ENCODE assay signal across 1 cellular context in the genomic region with DNA sequence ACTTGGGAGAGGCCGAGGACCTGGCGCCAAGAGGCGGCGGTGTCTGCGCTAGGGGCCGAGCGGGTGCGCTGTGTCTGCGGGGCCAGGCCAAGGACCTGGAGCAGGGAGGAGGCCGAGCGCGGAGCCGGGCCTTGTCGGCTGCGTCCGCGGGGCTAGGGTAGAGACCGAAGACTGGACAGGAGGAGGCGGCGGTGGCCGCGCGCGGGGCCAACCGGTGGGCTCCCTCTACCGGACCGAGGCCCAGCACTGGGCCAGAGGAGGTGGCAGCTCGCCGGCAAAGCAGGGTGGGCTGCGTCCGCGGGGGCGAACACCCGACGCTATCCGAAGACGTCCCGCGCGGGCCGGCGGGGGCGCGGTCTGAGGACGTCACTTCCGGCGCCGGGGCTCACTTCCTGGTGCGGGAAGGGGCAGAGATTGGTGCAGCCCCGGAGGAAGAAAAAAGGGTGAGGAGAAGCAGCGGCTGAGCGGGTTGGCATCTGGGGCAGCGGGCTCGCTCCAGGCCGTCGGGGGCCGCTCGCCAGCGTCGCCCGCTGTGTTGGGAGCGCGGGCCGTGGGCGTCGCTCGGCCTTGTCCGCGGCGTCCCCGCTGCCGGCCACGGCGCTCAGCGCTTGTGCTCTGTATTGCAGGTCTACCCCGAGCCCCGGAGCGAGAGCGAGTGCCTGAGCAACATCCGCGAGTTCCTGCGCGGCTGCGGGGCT.
TF ChIP-seq lines count a peak whose summit lies in the region.

No MANE protein-coding gene starts in this region.

TF ChIP-seq in K562, 482 proteins besides CTCF, POLR2A, EP300 and RAD21 (continued from another document and continues in another):
- TF ChIP-seq, protein P1, sequence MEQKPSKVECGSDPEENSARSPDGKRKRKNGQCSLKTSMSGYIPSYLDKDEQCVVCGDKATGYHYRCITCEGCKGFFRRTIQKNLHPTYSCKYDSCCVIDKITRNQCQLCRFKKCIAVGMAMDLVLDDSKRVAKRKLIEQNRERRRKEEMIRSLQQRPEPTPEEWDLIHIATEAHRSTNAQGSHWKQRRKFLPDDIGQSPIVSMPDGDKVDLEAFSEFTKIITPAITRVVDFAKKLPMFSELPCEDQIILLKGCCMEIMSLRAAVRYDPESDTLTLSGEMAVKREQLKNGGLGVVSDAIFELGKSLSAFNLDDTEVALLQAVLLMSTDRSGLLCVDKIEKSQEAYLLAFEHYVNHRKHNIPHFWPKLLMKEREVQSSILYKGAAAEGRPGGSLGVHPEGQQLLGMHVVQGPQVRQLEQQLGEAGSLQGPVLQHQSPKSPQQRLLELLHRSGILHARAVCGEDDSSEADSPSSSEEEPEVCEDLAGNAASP (IDR thresholded peaks at IDR 0.05), result no peak
- no peak for TF ChIP-seq ZNF766 (CRISPR knock-in tag; conservative IDR thresholded peaks at IDR 0.05)
- TF ChIP-seq GMEB1 (CRISPR knock-in tag; IDR thresholded peaks at IDR 0.05), result peak; percentile 66
- TF ChIP-seq ZNF277 (CRISPR knock-in tag; IDR thresholded peaks at IDR 0.05; ENCODE audit: borderline replicate concordance), result no peak
- TF ChIP-seq PRPF4 (IDR thresholded peaks at IDR 0.05; ENCODE audit: insufficient read depth, low read depth, low read length, poor library complexity, severe bottlenecking), result no peak
- no peak for TF ChIP-seq TCFL5 (CRISPR knock-in tag; conservative IDR thresholded peaks at IDR 0.05)
- TF ChIP-seq, protein P2, sequence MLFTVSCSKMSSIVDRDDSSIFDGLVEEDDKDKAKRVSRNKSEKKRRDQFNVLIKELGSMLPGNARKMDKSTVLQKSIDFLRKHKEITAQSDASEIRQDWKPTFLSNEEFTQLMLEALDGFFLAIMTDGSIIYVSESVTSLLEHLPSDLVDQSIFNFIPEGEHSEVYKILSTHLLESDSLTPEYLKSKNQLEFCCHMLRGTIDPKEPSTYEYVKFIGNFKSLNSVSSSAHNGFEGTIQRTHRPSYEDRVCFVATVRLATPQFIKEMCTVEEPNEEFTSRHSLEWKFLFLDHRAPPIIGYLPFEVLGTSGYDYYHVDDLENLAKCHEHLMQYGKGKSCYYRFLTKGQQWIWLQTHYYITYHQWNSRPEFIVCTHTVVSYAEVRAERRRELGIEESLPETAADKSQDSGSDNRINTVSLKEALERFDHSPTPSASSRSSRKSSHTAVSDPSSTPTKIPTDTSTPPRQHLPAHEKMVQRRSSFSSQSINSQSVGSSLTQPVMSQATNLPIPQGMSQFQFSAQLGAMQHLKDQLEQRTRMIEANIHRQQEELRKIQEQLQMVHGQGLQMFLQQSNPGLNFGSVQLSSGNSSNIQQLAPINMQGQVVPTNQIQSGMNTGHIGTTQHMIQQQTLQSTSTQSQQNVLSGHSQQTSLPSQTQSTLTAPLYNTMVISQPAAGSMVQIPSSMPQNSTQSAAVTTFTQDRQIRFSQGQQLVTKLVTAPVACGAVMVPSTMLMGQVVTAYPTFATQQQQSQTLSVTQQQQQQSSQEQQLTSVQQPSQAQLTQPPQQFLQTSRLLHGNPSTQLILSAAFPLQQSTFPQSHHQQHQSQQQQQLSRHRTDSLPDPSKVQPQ (CRISPR knock-in tag; IDR thresholded peaks at IDR 0.05; ENCODE audit: borderline replicate concordance), result no peak
- TF ChIP-seq PML (IDR thresholded peaks at IDR 0.05; ENCODE audit: low read length), result peak; percentile 63; the same call in 1 of the 2 replicates
- TF ChIP-seq, protein P3, sequence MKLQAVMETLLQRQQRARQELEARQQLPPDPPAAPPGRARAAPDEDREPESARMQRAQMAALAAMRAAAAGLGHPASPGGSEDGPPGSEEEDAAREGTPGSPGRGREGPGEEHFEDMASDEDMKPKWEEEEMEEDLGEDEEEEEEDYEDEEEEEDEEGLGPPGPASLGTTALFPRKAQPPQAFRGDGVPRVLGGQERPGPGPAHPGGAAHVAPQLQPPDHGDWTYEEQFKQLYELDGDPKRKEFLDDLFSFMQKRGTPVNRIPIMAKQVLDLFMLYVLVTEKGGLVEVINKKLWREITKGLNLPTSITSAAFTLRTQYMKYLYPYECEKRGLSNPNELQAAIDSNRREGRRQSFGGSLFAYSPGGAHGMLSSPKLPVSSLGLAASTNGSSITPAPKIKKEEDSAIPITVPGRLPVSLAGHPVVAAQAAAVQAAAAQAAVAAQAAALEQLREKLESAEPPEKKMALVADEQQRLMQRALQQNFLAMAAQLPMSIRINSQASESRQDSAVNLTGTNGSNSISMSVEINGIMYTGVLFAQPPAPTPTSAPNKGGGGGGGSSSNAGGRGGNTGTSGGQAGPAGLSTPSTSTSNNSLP (IDR thresholded peaks at IDR 0.05; ENCODE audit: borderline replicate concordance, low read depth, low read length), result no peak
- no peak for TF ChIP-seq CHAMP1 (IDR thresholded peaks at IDR 0.05)
- no peak for TF ChIP-seq HIVEP1 (CRISPR knock-in tag; IDR thresholded peaks at IDR 0.05)
- TF ChIP-seq ZKSCAN1 (IDR thresholded peaks at IDR 0.05; ENCODE audit: low read depth, low read length), result no peak
- no peak for TF ChIP-seq STAT5B (CRISPR knock-in tag; IDR thresholded peaks at IDR 0.05)
- 0 out of 2 replicates have a peak, but pooled peaks have one; percentile 4 for TF ChIP-seq HMG20B (CRISPR knock-in tag; IDR thresholded peaks at IDR 0.05)
- no peak for TF ChIP-seq PKNOX1 (IDR thresholded peaks at IDR 0.05)
- no peak for TF ChIP-seq RBM39 (optimal IDR thresholded peaks at IDR 0.05; ENCODE audit: low read depth, low read length)
- no peak for TF ChIP-seq FIP1L1 (IDR thresholded peaks at IDR 0.05; ENCODE audit: low read depth, low read length, poor library complexity, severe bottlenecking)
- TF ChIP-seq THRAP3 (IDR thresholded peaks at IDR 0.05; ENCODE audit: borderline replicate concordance), result no peak
- TF ChIP-seq FOXA3 (CRISPR knock-in tag; conservative IDR thresholded peaks at IDR 0.05 in 1 of 2, IDR thresholded peaks at IDR 0.05 in 1 of 2), result 0 out of 4 replicates have a peak, but pooled peaks of 1 of the 2 experiments have one; percentile 51
- no peak for TF ChIP-seq SREBF1 (IDR thresholded peaks at IDR 0.05; ENCODE audit: borderline replicate concordance, low read depth, low read length)
- no peak for TF ChIP-seq ADNP (tag; IDR thresholded peaks at IDR 0.05)
- peak; percentile 57; the same call in 1 of the 2 replicates for TF ChIP-seq ESRRA (IDR thresholded peaks at IDR 0.05; ENCODE audit: borderline replicate concordance, low read depth)
- TF ChIP-seq, protein P4, sequence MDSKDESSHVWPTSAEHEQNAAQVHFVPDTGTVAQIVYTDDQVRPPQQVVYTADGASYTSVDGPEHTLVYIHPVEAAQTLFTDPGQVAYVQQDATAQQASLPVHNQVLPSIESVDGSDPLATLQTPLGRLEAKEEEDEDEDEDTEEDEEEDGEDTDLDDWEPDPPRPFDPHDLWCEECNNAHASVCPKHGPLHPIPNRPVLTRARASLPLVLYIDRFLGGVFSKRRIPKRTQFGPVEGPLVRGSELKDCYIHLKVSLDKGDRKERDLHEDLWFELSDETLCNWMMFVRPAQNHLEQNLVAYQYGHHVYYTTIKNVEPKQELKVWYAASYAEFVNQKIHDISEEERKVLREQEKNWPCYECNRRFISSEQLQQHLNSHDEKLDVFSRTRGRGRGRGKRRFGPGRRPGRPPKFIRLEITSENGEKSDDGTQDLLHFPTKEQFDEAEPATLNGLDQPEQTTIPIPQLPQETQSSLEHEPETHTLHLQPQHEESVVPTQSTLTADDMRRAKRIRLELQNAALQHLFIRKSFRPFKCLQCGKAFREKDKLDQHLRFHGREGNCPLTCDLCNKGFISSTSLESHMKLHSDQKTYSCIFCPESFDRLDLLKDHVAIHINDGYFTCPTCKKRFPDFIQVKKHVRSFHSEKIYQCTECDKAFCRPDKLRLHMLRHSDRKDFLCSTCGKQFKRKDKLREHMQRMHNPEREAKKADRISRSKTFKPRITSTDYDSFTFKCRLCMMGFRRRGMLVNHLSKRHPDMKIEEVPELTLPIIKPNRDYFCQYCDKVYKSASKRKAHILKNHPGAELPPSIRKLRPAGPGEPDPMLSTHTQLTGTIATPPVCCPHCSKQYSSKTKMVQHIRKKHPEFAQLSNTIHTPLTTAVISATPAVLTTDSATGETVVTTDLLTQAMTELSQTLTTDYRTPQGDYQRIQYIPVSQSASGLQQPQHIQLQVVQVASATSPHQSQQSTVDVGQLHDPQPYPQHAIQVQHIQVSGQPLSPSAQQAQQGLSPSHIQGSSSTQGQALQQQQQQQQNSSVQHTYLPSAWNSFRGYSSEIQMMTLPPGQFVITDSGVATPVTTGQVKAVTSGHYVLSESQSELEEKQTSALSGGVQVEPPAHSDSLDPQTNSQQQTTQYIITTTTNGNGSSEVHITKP (IDR thresholded peaks at IDR 0.05; ENCODE audit: partially characterized antibody), result peak; percentile 24
- peak in 1 of 2 experiments; percentile 65; a peak in 2 of 4 replicates for TF ChIP-seq HDAC1 (IDR thresholded peaks at IDR 0.05)
- no peak for TF ChIP-seq ZNF780A (CRISPR knock-in tag; IDR thresholded peaks at IDR 0.05)
- TF ChIP-seq ZNF263 (CRISPR knock-in tag; IDR thresholded peaks at IDR 0.05; ENCODE audit: borderline replicate concordance), result peak; percentile 56
- TF ChIP-seq GABPB1 (CRISPR knock-in tag; IDR thresholded peaks at IDR 0.05), result peak; percentile 98
- no peak for TF ChIP-seq ZNF239 (CRISPR knock-in tag; IDR thresholded peaks at IDR 0.05)
- no peak for TF ChIP-seq CCAR2 (IDR thresholded peaks at IDR 0.05; ENCODE audit: low read depth, low read length)
- no peak for TF ChIP-seq SRSF3 (IDR thresholded peaks at IDR 0.05; ENCODE audit: insufficient read depth, low read length)
- TF ChIP-seq ATF3 (IDR thresholded peaks at IDR 0.05), result no peak
- TF ChIP-seq ATF3 (CRISPR knock-in tag; conservative IDR thresholded peaks at IDR 0.05), result no peak
- TF ChIP-seq NFE2L1 (tag; IDR thresholded peaks at IDR 0.05; ENCODE audit: borderline replicate concordance, low read depth), result no peak
- TF ChIP-seq FOXK1 (CRISPR knock-in tag; IDR thresholded peaks at IDR 0.05; ENCODE audit: borderline replicate concordance), result no peak
- TF ChIP-seq, protein P5, sequence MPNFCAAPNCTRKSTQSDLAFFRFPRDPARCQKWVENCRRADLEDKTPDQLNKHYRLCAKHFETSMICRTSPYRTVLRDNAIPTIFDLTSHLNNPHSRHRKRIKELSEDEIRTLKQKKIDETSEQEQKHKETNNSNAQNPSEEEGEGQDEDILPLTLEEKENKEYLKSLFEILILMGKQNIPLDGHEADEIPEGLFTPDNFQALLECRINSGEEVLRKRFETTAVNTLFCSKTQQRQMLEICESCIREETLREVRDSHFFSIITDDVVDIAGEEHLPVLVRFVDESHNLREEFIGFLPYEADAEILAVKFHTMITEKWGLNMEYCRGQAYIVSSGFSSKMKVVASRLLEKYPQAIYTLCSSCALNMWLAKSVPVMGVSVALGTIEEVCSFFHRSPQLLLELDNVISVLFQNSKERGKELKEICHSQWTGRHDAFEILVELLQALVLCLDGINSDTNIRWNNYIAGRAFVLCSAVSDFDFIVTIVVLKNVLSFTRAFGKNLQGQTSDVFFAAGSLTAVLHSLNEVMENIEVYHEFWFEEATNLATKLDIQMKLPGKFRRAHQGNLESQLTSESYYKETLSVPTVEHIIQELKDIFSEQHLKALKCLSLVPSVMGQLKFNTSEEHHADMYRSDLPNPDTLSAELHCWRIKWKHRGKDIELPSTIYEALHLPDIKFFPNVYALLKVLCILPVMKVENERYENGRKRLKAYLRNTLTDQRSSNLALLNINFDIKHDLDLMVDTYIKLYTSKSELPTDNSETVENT (CRISPR knock-in tag; IDR thresholded peaks at IDR 0.05), result 0 out of 2 replicates have a peak, but pooled peaks have one; percentile 3
- no peak for TF ChIP-seq MTA2 (IDR thresholded peaks at IDR 0.05; ENCODE audit: low read depth)
